ENCODE assay signal across 9 cellular contexts in genomic region chr5:132648355-132648754, GRCh38. TPM values are rescaled to one million over a fixed set of nuclear protein-coding genes. Genes with fewer than 3 reads are reported as not detected.
"Had no signal": no experiment of that assay in that cellular context is flagged by ENCODE, and none has a peak within 500 bp of the region (broad histone marks: within the 10 kb centered on the region; RNA-seq: fewer than 3 reads in every experiment).

No MANE protein-coding gene starts in this region.

- H3K4me3 Mint-ChIP-seq: GM23338, H9, HFFc6, IgD-negative memory B cell had no signal

- H3K4me1 Mint-ChIP-seq: IgD-negative memory B cell had no signal

- H3K9me3 Mint-ChIP-seq: HFFc6 had no signal

- H3K27ac ChIP-seq: HL-60 had no signal

- DNase-seq: H9, HCEC 1CT, HFFc6 had no signal

- H3K27ac Mint-ChIP-seq: GM23338, H9, HFFc6, IgD-negative memory B cell had no signal

- H3K4me3 ChIP-seq: GM23338 had no signal

- H3K27me3 Mint-ChIP-seq: IgD-negative memory B cell had no signal

RNA-seq across cellular contexts. Expression of gene IL13, which starts 9.6 kb away (rescaled TPM):
- total RNA-seq: GM23338, H1, H9, HepG2, HFFc6, HT1080 had no signal
- polyA plus RNA-seq: GM23338, H1, IgD-negative memory B cell had no signal

RNA-seq across cellular contexts. Expression of gene IL4, which starts 25.4 kb away (rescaled TPM):
- total RNA-seq: GM23338, H1, H9, HepG2, HFFc6, HT1080 had no signal
- polyA plus RNA-seq: GM23338, H1, HepG2, IgD-negative memory B cell had no signal
